In genomic region chr3:177615015-177615414, GRCh38 we compare ENCODE assay signal across 8 cellular contexts.
DNase-seq lines count a peak whose midpoint lies in the region; FAIRE-seq and TF ChIP-seq lines count a peak whose summit lies in the region.

No MANE protein-coding gene starts in this region.

- intact Hi-C loops in CD4-positive, alpha-beta memory T cell (cut with micrococcal nuclease), result no loop called here

- H3K27me3 Mint-ChIP-seq in CD4-positive, alpha-beta memory T cell, result no peaks in the 10 kb centered on the region

- no peak for FAIRE-seq in GM19239 (lab: Jason Lieb, UNC)

- no peaks in the 10 kb centered on the region for H3K36me3 ChIP-seq in brain microvascular endothelial cell (replicated peaks)
- no peaks in the 10 kb centered on the region for H3K36me3 ChIP-seq in CD4-positive, alpha-beta memory T cell (ENCODE audit: insufficient read depth, low read length)

- peaks cover 0 to 13% (median 8%) of the 10 kb centered on the region in 4 donors for H3K4me1 Mint-ChIP-seq in CD4-positive, alpha-beta memory T cell

- H3K9me3 ChIP-seq in CD4-positive, alpha-beta memory T cell (ENCODE audit: control insufficient read depth in 1 of 2, low read length in 2 of 2), result no peaks in the 10 kb centered on the region

- peaks cover 9% of the 10 kb centered on the region for H3K4me1 ChIP-seq in CD4-positive, alpha-beta memory T cell (ENCODE audit: insufficient read depth, low read length)

- H3K27ac ChIP-seq in C4-2B, result peak overlapping the region; percentile 62; the same call in 1 of the 2 replicates
- H3K27ac ChIP-seq in brain microvascular endothelial cell, result peak overlapping the region; percentile 46
- no peak overlapping the region for H3K27ac ChIP-seq in CD4-positive, alpha-beta memory T cell (ENCODE audit: low read depth, low read length)

- H3K4me3 Mint-ChIP-seq in CD4-positive, alpha-beta memory T cell, result no peak overlapping the region

- H3K27me3 ChIP-seq in brain microvascular endothelial cell (replicated peaks), result no peaks in the 10 kb centered on the region
- no peaks in the 10 kb centered on the region for H3K27me3 ChIP-seq in CD4-positive, alpha-beta memory T cell (ENCODE audit: insufficient read depth, low read length)

- in situ Hi-C loops in brain microvascular endothelial cell (cut with HindIII; ENCODE audit: low pct_ligation_motif_present, low sequenced_read_pairs), result no loop called here

- H3K36me3 Mint-ChIP-seq in CD4-positive, alpha-beta memory T cell, result no peaks in the 10 kb centered on the region

- DNase-seq in NCI-H2029 (lab: John Stamatoyannopoulos, UW) (peak; percentile 89), brain microvascular endothelial cell (peak; percentile 96), lung microvascular endothelial cell (ENCODE audit: low read depth in 2 of 2) (peak; percentile 82 to 96), NCI-H1436 (lab: John Stamatoyannopoulos, UW) (no peak), NK-92 (lab: John Stamatoyannopoulos, UW; ENCODE audit: unreplicated experiment) (no peak), GM19239 (ENCODE audit: insufficient read length, low spot score) (no peak)
- DNase-seq in CD4-positive, alpha-beta memory T cell, result no peak

- H3K27ac Mint-ChIP-seq in CD4-positive, alpha-beta memory T cell, result no peak overlapping the region

- CTCF ChIA-PET in CD4-positive, alpha-beta memory T cell (lab: Charles Lee; ENCODE audit: partially characterized antibody), result no interaction called here

- H3K9me3 Mint-ChIP-seq in CD4-positive, alpha-beta memory T cell, result peaks cover 0 to 3% (median 0%) of the 10 kb centered on the region in 8 donors

- POLR2A ChIA-PET in CD4-positive, alpha-beta memory T cell (lab: Charles Lee; ENCODE audit: partially characterized antibody), result no interaction called here

- no peak for TF ChIP-seq CTCF in C4-2B (conservative IDR thresholded peaks at IDR 0.05)
- TF ChIP-seq CTCF in brain microvascular endothelial cell (IDR thresholded peaks at IDR 0.05; ENCODE audit: low read depth, low read length, missing control alignments), result no peak

- no peak overlapping the region for H3K4me3 ChIP-seq in brain microvascular endothelial cell (ENCODE audit: low read depth, low read length)
- H3K4me3 ChIP-seq in CD4-positive, alpha-beta memory T cell (ENCODE audit: low read length in 2 of 2), result no peak overlapping the region

Comparison
In these comparisons a context has a peak if more than half of its experiments do, and no peak if none do; other contexts are left out.
1. DNase-seq: peak in NCI-H2029 (single experiment), brain microvascular endothelial cell (single experiment) and lung microvascular endothelial cell (2 of 2); none in NCI-H1436 (single experiment), NK-92 (single experiment), GM19239 (single experiment) and CD4-positive, alpha-beta memory T cell (0 of 5).